ENCODE assay signal across 1 cellular context in genomic region chr6:152356659-152357058, GRCh38.
TF ChIP-seq lines count a peak whose summit lies in the region.

No MANE protein-coding gene starts in this region.

TF ChIP-seq in GM23338, 12 proteins besides CTCF, POLR2A, EP300 and RAD21 (continued from another document):
- TF ChIP-seq, protein P1, sequence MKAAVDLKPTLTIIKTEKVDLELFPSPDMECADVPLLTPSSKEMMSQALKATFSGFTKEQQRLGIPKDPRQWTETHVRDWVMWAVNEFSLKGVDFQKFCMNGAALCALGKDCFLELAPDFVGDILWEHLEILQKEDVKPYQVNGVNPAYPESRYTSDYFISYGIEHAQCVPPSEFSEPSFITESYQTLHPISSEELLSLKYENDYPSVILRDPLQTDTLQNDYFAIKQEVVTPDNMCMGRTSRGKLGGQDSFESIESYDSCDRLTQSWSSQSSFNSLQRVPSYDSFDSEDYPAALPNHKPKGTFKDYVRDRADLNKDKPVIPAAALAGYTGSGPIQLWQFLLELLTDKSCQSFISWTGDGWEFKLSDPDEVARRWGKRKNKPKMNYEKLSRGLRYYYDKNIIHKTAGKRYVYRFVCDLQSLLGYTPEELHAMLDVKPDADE (IDR thresholded peaks at IDR 0.05) = no peak
- TF ChIP-seq ZNF114 (CRISPR knock-in tag; IDR thresholded peaks at IDR 0.05) (no peak), JUNB (IDR thresholded peaks at IDR 0.05; ENCODE audit: unreplicated experiment) (no peak), EZH2phosphoT487 (IDR thresholded peaks at IDR 0.05; ENCODE audit: unreplicated experiment) (no peak)
